3 cellular contexts compared by ENCODE assay signal in the genomic region with DNA sequence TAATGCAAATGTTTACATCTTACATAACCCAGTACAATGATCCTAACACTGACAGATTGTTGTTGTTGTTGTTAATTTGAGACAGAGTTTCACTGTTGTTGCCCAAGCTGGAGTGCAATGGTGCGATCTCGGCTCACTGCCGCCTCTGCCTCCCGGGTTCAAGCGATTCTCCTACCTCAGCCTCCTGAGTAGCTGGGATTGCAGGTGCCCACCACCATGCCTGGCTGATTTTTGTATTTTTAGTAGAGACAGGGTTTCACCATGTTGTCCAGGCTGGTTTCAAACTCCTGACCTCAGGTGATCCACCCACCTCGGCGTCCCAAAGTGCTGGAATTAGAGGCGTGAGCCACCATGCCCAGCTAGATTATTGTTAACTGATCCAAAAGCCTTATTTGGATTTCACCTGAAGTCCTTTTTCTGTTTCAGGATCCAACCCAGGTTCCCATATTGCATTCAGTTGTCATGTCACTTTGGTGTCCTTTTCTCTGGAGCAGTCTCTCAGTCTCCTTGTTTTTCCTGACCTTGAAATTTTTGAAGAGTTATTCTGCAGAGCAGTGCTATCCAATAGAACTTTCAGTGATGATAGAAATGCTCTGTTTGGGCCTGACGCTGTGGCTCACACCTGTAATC. TPM values are rescaled to one million over a fixed set of nuclear protein-coding genes. Genes with fewer than 3 reads are reported as not detected.
A peak's percentile ranks its signal among the peaks of the same experiment; 100 is the strongest.
DNase-seq lines count a peak whose midpoint lies in the region; ATAC-seq, FAIRE-seq and TF ChIP-seq lines count a peak whose summit lies in the region.
"Not testable (repeated sequence)": the region's sequence is repeated elsewhere in the genome, so short reads cannot be mapped to it uniquely, and the experiment has no call there.

No MANE protein-coding gene starts in this region.

- not testable (repeated sequence) for H2AFZ ChIP-seq in IMR-90 (replicated peaks; ENCODE audit: low read length, poor library complexity); GM12878 (ENCODE audit: control insufficient read depth, low read depth, low read length)

- H4K5ac ChIP-seq in IMR-90 (ENCODE audit: low read depth, low read length) = not testable (repeated sequence)

- H3K14ac ChIP-seq in IMR-90 (replicated peaks; ENCODE audit: low read depth, low read length) = not testable (repeated sequence)

- H3K4me3 Mint-ChIP-seq in nephron = peak overlapping the region in 2 of 3 experiments; percentile 56 to 58

- H4K91ac ChIP-seq in IMR-90 (ENCODE audit: insufficient read depth, low read depth, low read length) = not testable (repeated sequence)

- not testable (repeated sequence) for H3K4me3 ChIP-seq in IMR-90 (ENCODE audit: insufficient read depth, low read depth, low read length); GM12878

- BruUV-seq in IMR-90 (replicated peaks; lab: Mats Ljungman, UMichigan); GM12878 (replicated peaks; lab: Mats Ljungman, UMichigan): not testable (repeated sequence)

- H3K4me2 ChIP-seq in IMR-90 (ENCODE audit: low read depth, low read length); GM12878 (ENCODE audit: control insufficient read depth, insufficient read depth): not testable (repeated sequence)

- peaks cover 25% of the 10 kb centered on the region for H3K9me1 ChIP-seq in IMR-90 (ENCODE audit: insufficient read depth, low read length)

- H3K27ac Mint-ChIP-seq in nephron = not testable (repeated sequence)

- CTCF ChIA-PET in IMR-90 (lab: Yijun Ruan, JAX) = interaction anchor here (1.1 to 2.4 kb wide), 3 partner anchors 24 to 91 kb away, joined by 3 to 5 read pairs (median 3); a partner anchor contains a TSS
- CTCF ChIA-PET in GM12878 (lab: Yijun Ruan, JAX) = interaction anchor here (0.7 to 1.7 kb wide), 4 partner anchors 11 to 99 kb away, joined by 3 to 17 read pairs (median 4); no protein-coding TSS in a partner anchor

- H3K36me3 Mint-ChIP-seq in nephron (ENCODE audit: low read depth) = not testable (repeated sequence)

- 100% methylated on average over 5 of the region's 9 CpGs; no CpG with 5 or more reads in 1 of the 2 experiments for WGBS in IMR-90 (ENCODE audit: extremely low coverage in 2 of 2, insufficient read length in 1 of 2), 2 experiments
- WGBS in GM12878 (ENCODE audit: insufficient coverage, insufficient replicate concordance, low lambda C conversion rate, missing lambda C conversion rate) = 88% methylated on average over 9 of the region's 9 CpGs

- H3K4me1 ChIP-seq in IMR-90 (ENCODE audit: control insufficient read depth, insufficient read depth, low read length) = not testable (repeated sequence)
- peaks cover 13% of the 10 kb centered on the region for H3K4me1 ChIP-seq in GM12878 (ENCODE audit: control insufficient read depth, insufficient read depth, low read length)

- intact Hi-C loops in IMR-90 (cut with micrococcal nuclease); GM12878 (cut with micrococcal nuclease; ENCODE audit: unreplicated experiment): not testable (repeated sequence)

- peak overlapping the region; percentile 19 for H2BK120ac ChIP-seq in IMR-90 (ENCODE audit: low read depth, low read length)

- H2AK9ac ChIP-seq in IMR-90 (replicated peaks; ENCODE audit: low read depth, low read length, poor library complexity) = not testable (repeated sequence)

- not testable (repeated sequence) for H3K9me3 ChIP-seq in IMR-90 (ENCODE audit: control insufficient read depth, insufficient read depth, low read length); GM12878 (replicated peaks; ENCODE audit: control insufficient read depth, insufficient read depth, low read length)

- DNase-seq in IMR-90; GM12878 (ENCODE audit: low read depth, low spot score): not testable (repeated sequence)

- not testable (repeated sequence) for TF ChIP-seq EP300 in GM12878 (IDR thresholded peaks at IDR 0.05; ENCODE audit: borderline replicate concordance in 1 of 2, control insufficient read depth in 1 of 2, low read depth in 2 of 2, low read length in 2 of 2)

- not testable (repeated sequence) for H3K36me3 ChIP-seq in IMR-90 (ENCODE audit: control insufficient read depth, insufficient read depth, low read length); GM12878 (ENCODE audit: control insufficient read depth in 2 of 2, insufficient read depth in 2 of 2, low read length in 1 of 2)

- in situ Hi-C loops in IMR-90 (cut with MboI; ENCODE audit: low sequenced_read_pairs); GM12878 (cut with MboI): not testable (repeated sequence)

- H3K18ac ChIP-seq in IMR-90 (ENCODE audit: low read depth, low read length) = not testable (repeated sequence)

- H4K8ac ChIP-seq in IMR-90 (ENCODE audit: low read depth in 2 of 2, low read length in 2 of 2) = 0 out of 4 replicates have a peak overlapping the region, but pooled peaks of 1 of the 2 experiments have one; percentile 37

- H2BK15ac ChIP-seq in IMR-90 (ENCODE audit: low read depth, low read length) = not testable (repeated sequence)

- H3K79me1 ChIP-seq in IMR-90 (ENCODE audit: low read depth in 1 of 2, low read length in 2 of 2) = peaks cover 17 to 31% of the 10 kb centered on the region in 2 experiments

- H3K9me3 Mint-ChIP-seq in nephron = not testable (repeated sequence)

- FAIRE-seq in GM12878 (lab: Jason Lieb, UNC) = not testable (repeated sequence)

- not testable (repeated sequence) for TF ChIP-seq CTCF in IMR-90 (conservative IDR thresholded peaks at IDR 0.05; ENCODE audit: low read depth, low read length); GM12878 (IDR thresholded peaks at IDR 0.05 in 2 of 3, conservative IDR thresholded peaks at IDR 0.05 in 1 of 3; ENCODE audit: control insufficient read depth in 2 of 3, extremely low read depth in 1 of 3, insufficient read depth in 1 of 3, low read depth in 3 of 3, low read length in 3 of 3); nephron (IDR thresholded peaks at IDR 0.05; ENCODE audit: unreplicated experiment in 3 of 3)

- SMC1A ChIA-PET in GM12878 (lab: Charles Lee; ENCODE audit: uncharacterized antibody, unreplicated experiment) = interaction anchor here (1.3 to 1.7 kb wide), 4 partner anchors 9 to 55 kb away, joined by 3 to 9 read pairs (median 4); no protein-coding TSS in a partner anchor

- TF ChIP-seq POLR2A in IMR-90 (IDR thresholded peaks at IDR 0.05; ENCODE audit: low read depth, low read length); GM12878 (IDR thresholded peaks at IDR 0.05; ENCODE audit: low read depth, low read length): not testable (repeated sequence)

- peaks cover 13% of the 10 kb centered on the region for H4K20me1 ChIP-seq in IMR-90 (ENCODE audit: insufficient read depth, low read length)
- not testable (repeated sequence) for H4K20me1 ChIP-seq in GM12878 (ENCODE audit: control insufficient read depth, insufficient read depth)

- H3K27me3 Mint-ChIP-seq in nephron (ENCODE audit: low read depth) = not testable (repeated sequence)

- not testable (repeated sequence) for H3K56ac ChIP-seq in IMR-90 (ENCODE audit: extremely low read depth, insufficient read depth, low read length)

- not testable (repeated sequence) for H2BK5ac ChIP-seq in IMR-90 (ENCODE audit: low read depth, low read length, poor library complexity, severe bottlenecking)

- H3K4me1 Mint-ChIP-seq in nephron = not testable (repeated sequence)

- not testable (repeated sequence) for H2BK20ac ChIP-seq in IMR-90 (ENCODE audit: low read depth, low read length)

- dilution Hi-C loops in IMR-90 (cut with HindIII; ENCODE audit: low sequenced_read_pairs, unreplicated experiment) = not testable (repeated sequence)

- RAD21 ChIA-PET in GM12878 (lab: Charles Lee; ENCODE audit: unreplicated experiment) = interaction anchor here (1.5 kb wide), 1 partner anchor 58 kb away, joined by 3 read pairs; a partner anchor contains a TSS

- 0 out of 2 replicates have a peak overlapping the region, but pooled peaks have one; percentile 24 for H2AK5ac ChIP-seq in IMR-90 (ENCODE audit: low read depth, low read length)

- TF ChIP-seq RAD21 in IMR-90 (IDR thresholded peaks at IDR 0.05; ENCODE audit: low read length); GM12878 (IDR thresholded peaks at IDR 0.05; ENCODE audit: insufficient read depth, low read depth, low read length): not testable (repeated sequence)

- H3K27me3 ChIP-seq in IMR-90 (ENCODE audit: control insufficient read depth, insufficient read depth, low read length); GM12878 (replicated peaks in 1 of 2; ENCODE audit: control insufficient read depth in 2 of 2, insufficient read depth in 2 of 2, low read length in 1 of 2): not testable (repeated sequence)

- H3K79me2 ChIP-seq in GM12878 (ENCODE audit: control insufficient read depth, insufficient read depth, low read length) = peaks cover 26% of the 10 kb centered on the region

- H3K23ac ChIP-seq in IMR-90 (ENCODE audit: low read depth, low read length) = not testable (repeated sequence)

- ATAC-seq in IMR-90 (ENCODE audit: low read depth); GM12878: not testable (repeated sequence)

- POLR2A ChIA-PET in IMR-90 (lab: Charles Lee; ENCODE audit: unreplicated experiment) = not testable (repeated sequence)
- POLR2A ChIA-PET in GM12878 (lab: Charles Lee) = interaction anchor here (1.4 to 1.6 kb wide), 2 partner anchors 23 to 58 kb away, joined by 3 to 17 read pairs; a partner anchor contains a TSS

- not testable (repeated sequence) for H3K27ac ChIP-seq in IMR-90 (ENCODE audit: insufficient read depth, low read length)
- H3K27ac ChIP-seq in GM12878 (ENCODE audit: control insufficient read depth, insufficient read depth) = peak overlapping the region; percentile 12; the same call in 1 of the 2 replicates

- H3K9ac ChIP-seq in IMR-90 (ENCODE audit: low read depth, low read length); GM12878 (ENCODE audit: control insufficient read depth, insufficient read depth, low read length): not testable (repeated sequence)

- H3K4ac ChIP-seq in IMR-90 (ENCODE audit: low read depth, low read length) = not testable (repeated sequence)

RNA-seq across cellular contexts. Expression of a gene that starts 2.5 kb away (rescaled TPM):
- total RNA-seq in IMR-90 (2012; rRNA removed) = 10.3 and 10.4 TPM in 2 replicates
- 15.5 and 15.6 TPM in 2 replicates for polyA plus RNA-seq in IMR-90 (2012; rRNA removed)
- 6.2 and 8.4 TPM in 2 replicates for polyA plus RNA-seq in IMR-90 (2012; cell fraction: cytosol; rRNA removed)
- 28.7 and 31.3 TPM in 2 replicates for polyA plus RNA-seq in IMR-90 (2012; cell fraction: nucleus; rRNA removed; ENCODE audit: low replicate concordance)
- 34.6 and 35.3 TPM in 2 replicates for total RNA-seq in GM12878 (2013; cell fraction: nucleolus; rRNA removed)
- 15.2 and 16.2 TPM in 2 replicates for total RNA-seq in GM12878 (2014; rRNA removed)
- total RNA-seq in GM12878 (2014; rRNA removed; fragmentation: Illumina TruSeq; extraction: Trizol) = 10.9 and 11.7 TPM in 2 replicates
- total RNA-seq in GM12878 (2021) = 23.5 and 25.2 TPM in 2 replicates
- polyA plus RNA-seq in GM12878 (2011; ENCODE audit: low read depth) = 8.8 TPM
- 7.6 and 10.0 TPM in 2 replicates for polyA plus RNA-seq in GM12878 (2011; rRNA removed)
- 8.8 and 9.1 TPM in 2 replicates for polyA plus RNA-seq in GM12878 (2011; cell fraction: cytosol; rRNA removed)
- polyA plus RNA-seq in GM12878 (2011; cell fraction: nucleus; rRNA removed) = 18.0 and 21.1 TPM in 2 replicates
- 10.8 and 12.3 TPM in 2 replicates for polyA plus RNA-seq in GM12878 (2012)
- 14.5 and 15.6 TPM in 2 replicates for polyA plus RNA-seq in GM12878 (2014; fragmentation: Illumina TruSeq; extraction: Trizol)
- polyA plus RNA-seq in GM12878 (2014; fragmentation: Nextera tagmentation; extraction: Ambion mirVana) = 1 to 10 TPM; 1.6 to 2.0 TPM
- 17.5 and 18.7 TPM in 2 replicates for polyA plus RNA-seq in GM12878 (2014; rRNA removed)
- 10 to 100 TPM; 12.4 to 12.9 TPM for polyA plus RNA-seq in GM12878 (2016; fragmentation: Nextera tagmentation; extraction: Ambion mirVana)
- polyA minus RNA-seq in GM12878 (2011; rRNA and poly(A)+ RNA removed) = 14.5 and 18.8 TPM in 2 replicates
- 6.0 and 7.2 TPM in 2 replicates for polyA minus RNA-seq in GM12878 (2011; cell fraction: cytosol; rRNA and poly(A)+ RNA removed)
- 6.5 and 13.4 TPM in 2 replicates for polyA minus RNA-seq in GM12878 (2011; cell fraction: nucleus; rRNA and poly(A)+ RNA removed)

RNA-seq across cellular contexts. Expression of a gene that starts 23.8 kb away (rescaled TPM):
- 11.4 and 11.7 TPM in 2 replicates for total RNA-seq in IMR-90 (2012; rRNA removed)
- 10.1 and 12.5 TPM in 2 replicates for polyA plus RNA-seq in IMR-90 (2012; rRNA removed)
- 10.6 and 20.2 TPM in 2 replicates for polyA plus RNA-seq in IMR-90 (2012; cell fraction: cytosol; rRNA removed)
- 6.5 and 12.1 TPM in 2 replicates for polyA plus RNA-seq in IMR-90 (2012; cell fraction: nucleus; rRNA removed; ENCODE audit: low replicate concordance)
- total RNA-seq in GM12878 (2013; cell fraction: nucleolus; rRNA removed) = 7.0 and 7.1 TPM in 2 replicates
- 11.6 and 13.2 TPM in 2 replicates for total RNA-seq in GM12878 (2014; rRNA removed)
- total RNA-seq in GM12878 (2014; rRNA removed; fragmentation: Illumina TruSeq; extraction: Trizol) = 3.8 and 4.7 TPM in 2 replicates
- total RNA-seq in GM12878 (2021) = 12.3 and 12.4 TPM in 2 replicates
- 3.5 TPM for polyA plus RNA-seq in GM12878 (2011; ENCODE audit: low read depth)
- 1.7 and 3.8 TPM in 2 replicates for polyA plus RNA-seq in GM12878 (2011; rRNA removed)
- 6.4 and 8.4 TPM in 2 replicates for polyA plus RNA-seq in GM12878 (2011; cell fraction: cytosol; rRNA removed)
- polyA plus RNA-seq in GM12878 (2011; cell fraction: nucleus; rRNA removed) = 3.8 and 5.3 TPM in 2 replicates
- 7.3 and 11.5 TPM in 2 replicates for polyA plus RNA-seq in GM12878 (2012)
- 1.8 and 3.8 TPM in 2 replicates for polyA plus RNA-seq in GM12878 (2014; fragmentation: Illumina TruSeq; extraction: Trizol)
- 1 to 10 TPM; 4.4 to 5.8 TPM for polyA plus RNA-seq in GM12878 (2014; fragmentation: Nextera tagmentation; extraction: Ambion mirVana)
- 9.7 and 11.1 TPM in 2 replicates for polyA plus RNA-seq in GM12878 (2014; rRNA removed)
- 10 to 100 TPM; 10.5 to 13.1 TPM for polyA plus RNA-seq in GM12878 (2016; fragmentation: Nextera tagmentation; extraction: Ambion mirVana)
- polyA minus RNA-seq in GM12878 (2011; rRNA and poly(A)+ RNA removed) = 3.9 and 8.0 TPM in 2 replicates
- polyA minus RNA-seq in GM12878 (2011; cell fraction: cytosol; rRNA and poly(A)+ RNA removed) = 1.8 and 3.9 TPM in 2 replicates
- polyA minus RNA-seq in GM12878 (2011; cell fraction: nucleus; rRNA and poly(A)+ RNA removed) = 4.0 and 7.7 TPM in 2 replicates

RNA-seq across cellular contexts. Expression of a gene that starts 45.1 kb away (rescaled TPM):
- total RNA-seq in IMR-90 (2012; rRNA removed) = 28.1 and 47.8 TPM in 2 replicates
- polyA plus RNA-seq in IMR-90 (2012; rRNA removed) = 15.8 and 17.7 TPM in 2 replicates
- polyA plus RNA-seq in IMR-90 (2012; cell fraction: cytosol; rRNA removed) = 7.9 and 8.4 TPM in 2 replicates
- 29.3 and 35.5 TPM in 2 replicates for polyA plus RNA-seq in IMR-90 (2012; cell fraction: nucleus; rRNA removed; ENCODE audit: low replicate concordance)
- total RNA-seq in GM12878 (2013; cell fraction: nucleolus; rRNA removed) = 79.9 and 89.9 TPM in 2 replicates
- total RNA-seq in GM12878 (2014; rRNA removed) = 34.3 and 40.9 TPM in 2 replicates
- 38.5 and 41.1 TPM in 2 replicates for total RNA-seq in GM12878 (2014; rRNA removed; fragmentation: Illumina TruSeq; extraction: Trizol)
- 37.7 and 39.6 TPM in 2 replicates for total RNA-seq in GM12878 (2021)
- 22.3 TPM for polyA plus RNA-seq in GM12878 (2011; ENCODE audit: low read depth)
- 31.7 and 45.1 TPM in 2 replicates for polyA plus RNA-seq in GM12878 (2011; rRNA removed)
- polyA plus RNA-seq in GM12878 (2011; cell fraction: cytosol; rRNA removed) = 15.7 and 17.9 TPM in 2 replicates
- polyA plus RNA-seq in GM12878 (2011; cell fraction: nucleus; rRNA removed) = 28.5 and 34.2 TPM in 2 replicates
- 31.7 and 32.9 TPM in 2 replicates for polyA plus RNA-seq in GM12878 (2012)
- 32.4 and 43.6 TPM in 2 replicates for polyA plus RNA-seq in GM12878 (2014; fragmentation: Illumina TruSeq; extraction: Trizol)
- polyA plus RNA-seq in GM12878 (2014; fragmentation: Nextera tagmentation; extraction: Ambion mirVana) = 10 to 100 TPM; 13.2 to 16.3 TPM
- 24.9 and 28.3 TPM in 2 replicates for polyA plus RNA-seq in GM12878 (2014; rRNA removed)
- polyA plus RNA-seq in GM12878 (2016; fragmentation: Nextera tagmentation; extraction: Ambion mirVana) = 10 to 100 TPM; 39.5 to 43.4 TPM
- polyA minus RNA-seq in GM12878 (2011; rRNA and poly(A)+ RNA removed) = 29.7 and 47.0 TPM in 2 replicates
- polyA minus RNA-seq in GM12878 (2011; cell fraction: cytosol; rRNA and poly(A)+ RNA removed) = 11.1 and 13.6 TPM in 2 replicates
- polyA minus RNA-seq in GM12878 (2011; cell fraction: nucleus; rRNA and poly(A)+ RNA removed) = 24.1 and 40.4 TPM in 2 replicates

RNA-seq across cellular contexts. Expression of a gene that starts 48.0 kb away (rescaled TPM):
- total RNA-seq in IMR-90 (2012; rRNA removed) (14.5 and 14.7 TPM in 2 replicates), GM12878 (2014; rRNA removed) (18.5 and 20.7 TPM in 2 replicates), GM12878 (2014; rRNA removed; fragmentation: Illumina TruSeq; extraction: Trizol) (11.2 and 13.0 TPM in 2 replicates), GM12878 (2021) (58.8 and 58.9 TPM in 2 replicates)
- polyA plus RNA-seq in IMR-90 (2012; rRNA removed) (50.5 and 59.8 TPM in 2 replicates), GM12878 (2011; rRNA removed) (11.2 and 20.2 TPM in 2 replicates), GM12878 (2014; fragmentation: Illumina TruSeq; extraction: Trizol) (25.1 and 36.9 TPM in 2 replicates), GM12878 (2014; fragmentation: Nextera tagmentation; extraction: Ambion mirVana) (1 to 10 TPM; 4.6 to 8.6 TPM), GM12878 (2014; rRNA removed) (37.0 and 44.2 TPM in 2 replicates), GM12878 (2016; fragmentation: Nextera tagmentation; extraction: Ambion mirVana) (10 to 100 TPM; 28.4 to 28.7 TPM)
- 35.2 and 48.2 TPM in 2 replicates for polyA plus RNA-seq in IMR-90 (2012; cell fraction: cytosol; rRNA removed)
- polyA plus RNA-seq in IMR-90 (2012; cell fraction: nucleus; rRNA removed; ENCODE audit: low replicate concordance) = 165 TPM in 2 replicates
- 19.8 and 20.9 TPM in 2 replicates for total RNA-seq in GM12878 (2013; cell fraction: nucleolus; rRNA removed)
- 13.9 TPM for polyA plus RNA-seq in GM12878 (2011; ENCODE audit: low read depth)
- polyA plus RNA-seq in GM12878 (2011; cell fraction: cytosol; rRNA removed) = 33.1 and 37.6 TPM in 2 replicates
- 145 and 172 TPM in 2 replicates for polyA plus RNA-seq in GM12878 (2011; cell fraction: nucleus; rRNA removed)
- polyA plus RNA-seq in GM12878 (2012) = 27.8 and 28.4 TPM in 2 replicates
- polyA minus RNA-seq in GM12878 (2011; rRNA and poly(A)+ RNA removed) = 11.0 and 22.2 TPM in 2 replicates
- 12.4 and 15.6 TPM in 2 replicates for polyA minus RNA-seq in GM12878 (2011; cell fraction: cytosol; rRNA and poly(A)+ RNA removed)
- polyA minus RNA-seq in GM12878 (2011; cell fraction: nucleus; rRNA and poly(A)+ RNA removed) = 13.5 and 22.2 TPM in 2 replicates

RNA-seq across cellular contexts. Expression of a gene that starts 57.6 kb away (rescaled TPM):
- 59.1 and 72.2 TPM in 2 replicates for total RNA-seq in IMR-90 (2012; rRNA removed)
- polyA plus RNA-seq in IMR-90 (2012; rRNA removed) = 45.7 and 49.3 TPM in 2 replicates
- 37.2 and 44.3 TPM in 2 replicates for polyA plus RNA-seq in IMR-90 (2012; cell fraction: cytosol; rRNA removed)
- 18.7 and 35.4 TPM in 2 replicates for polyA plus RNA-seq in IMR-90 (2012; cell fraction: nucleus; rRNA removed; ENCODE audit: low replicate concordance)
- 8.8 and 11.3 TPM in 2 replicates for total RNA-seq in GM12878 (2013; cell fraction: nucleolus; rRNA removed)
- 56.6 and 68.6 TPM in 2 replicates for total RNA-seq in GM12878 (2014; rRNA removed)
- 24.4 and 27.6 TPM in 2 replicates for total RNA-seq in GM12878 (2014; rRNA removed; fragmentation: Illumina TruSeq; extraction: Trizol)
- total RNA-seq in GM12878 (2021) = 68.3 and 71.2 TPM in 2 replicates
- polyA plus RNA-seq in GM12878 (2011; ENCODE audit: low read depth) = 12.5 TPM
- 4.3 and 7.1 TPM in 2 replicates for polyA plus RNA-seq in GM12878 (2011; rRNA removed)
- 8.8 and 12.2 TPM in 2 replicates for polyA plus RNA-seq in GM12878 (2011; cell fraction: cytosol; rRNA removed)
- 9.5 and 12.9 TPM in 2 replicates for polyA plus RNA-seq in GM12878 (2011; cell fraction: nucleus; rRNA removed)
- polyA plus RNA-seq in GM12878 (2012) = 24.5 and 35.6 TPM in 2 replicates
- 10.9 and 20.9 TPM in 2 replicates for polyA plus RNA-seq in GM12878 (2014; fragmentation: Illumina TruSeq; extraction: Trizol)
- under 1 TPM; 0.16 to 0.29 TPM for polyA plus RNA-seq in GM12878 (2014; fragmentation: Nextera tagmentation; extraction: Ambion mirVana)
- polyA plus RNA-seq in GM12878 (2014; rRNA removed) = 35.5 and 44.8 TPM in 2 replicates
- polyA plus RNA-seq in GM12878 (2016; fragmentation: Nextera tagmentation; extraction: Ambion mirVana) = 1 to 10 TPM; 1.6 to 2.4 TPM
- 8.2 and 15.1 TPM in 2 replicates for polyA minus RNA-seq in GM12878 (2011; rRNA and poly(A)+ RNA removed)
- polyA minus RNA-seq in GM12878 (2011; cell fraction: cytosol; rRNA and poly(A)+ RNA removed) = 8.4 and 9.0 TPM in 2 replicates
- polyA minus RNA-seq in GM12878 (2011; cell fraction: nucleus; rRNA and poly(A)+ RNA removed) = 7.0 and 12.8 TPM in 2 replicates
